In genomic region chr2:27322766-27323591, GRCh38 we compare ENCODE assay signal across 1 cellular context.
TF ChIP-seq lines count a peak whose summit lies in the region.

A gene with protein sequence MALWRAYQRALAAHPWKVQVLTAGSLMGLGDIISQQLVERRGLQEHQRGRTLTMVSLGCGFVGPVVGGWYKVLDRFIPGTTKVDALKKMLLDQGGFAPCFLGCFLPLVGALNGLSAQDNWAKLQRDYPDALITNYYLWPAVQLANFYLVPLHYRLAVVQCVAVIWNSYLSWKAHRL (minus strand): TSS chr2:27323097. CDS start chr2:27322517, 580 bp downstream.

TF ChIP-seq in HEK293, 187 proteins besides CTCF, POLR2A, EP300 and RAD21 (continued from another document and continues in another):
- TF ChIP-seq RBAK (tag by site-specific recombination; IDR thresholded peaks at IDR 0.05) (no peak), ZIC2 (tag by site-specific recombination; IDR thresholded peaks at IDR 0.05) (no peak), MZF1 (tag by site-specific recombination; IDR thresholded peaks at IDR 0.05; ENCODE audit: borderline replicate concordance) (no peak), ZNF596 (tag by site-specific recombination; IDR thresholded peaks at IDR 0.05) (no peak), ZNF549 (tag by site-specific recombination; IDR thresholded peaks at IDR 0.05) (no peak), ZNF37A (tag by site-specific recombination; IDR thresholded peaks at IDR 0.05) (no peak), SETDB1 (IDR thresholded peaks at IDR 0.05; ENCODE audit: insufficient read length, low read length) (no peak), ZNF513 (tag by site-specific recombination; IDR thresholded peaks at IDR 0.05) (no peak), PATZ1 (tag by site-specific recombination; IDR thresholded peaks at IDR 0.05) (0 out of 2 replicates have a peak, but pooled peaks have one; percentile 39), KLF9 (tag by site-specific recombination; IDR thresholded peaks at IDR 0.05; ENCODE audit: low read depth) (no peak), ZFP41 (tag by site-specific recombination; IDR thresholded peaks at IDR 0.05; ENCODE audit: borderline replicate concordance) (no peak), BCL11A (tag by site-specific recombination; IDR thresholded peaks at IDR 0.05; ENCODE audit: low read depth) (no peak), ZNF664 (tag by site-specific recombination; IDR thresholded peaks at IDR 0.05) (no peak), ZBTB1 (tag by site-specific recombination; IDR thresholded peaks at IDR 0.05) (no peak), ZBTB21 (tag by site-specific recombination; IDR thresholded peaks at IDR 0.05) (0 out of 2 replicates have a peak, but pooled peaks have one; percentile 15), ZNF416 (tag by site-specific recombination; IDR thresholded peaks at IDR 0.05) (no peak), HOXA7 (CRISPR knock-in tag; IDR thresholded peaks at IDR 0.05; ENCODE audit: borderline replicate concordance) (no peak), ZNF214 (tag by site-specific recombination; IDR thresholded peaks at IDR 0.05; ENCODE audit: borderline replicate concordance) (no peak), KLF8 (tag by site-specific recombination; IDR thresholded peaks at IDR 0.05) (peak; percentile 53), ZFHX2 (tag by site-specific recombination; conservative IDR thresholded peaks at IDR 0.05) (peak; percentile 50), ZNF768 (tag by site-specific recombination; IDR thresholded peaks at IDR 0.05) (no peak), ZNF140 (tag by site-specific recombination; IDR thresholded peaks at IDR 0.05) (no peak), ZFP3 (tag by site-specific recombination; IDR thresholded peaks at IDR 0.05; ENCODE audit: low read depth) (no peak), ZNF777 (tag by site-specific recombination; IDR thresholded peaks at IDR 0.05; ENCODE audit: borderline replicate concordance) (no peak), ZNF426 (tag by site-specific recombination; IDR thresholded peaks at IDR 0.05) (no peak), SP3 (tag by site-specific recombination; IDR thresholded peaks at IDR 0.05) (peak; percentile 69), ZFP37 (tag by site-specific recombination; IDR thresholded peaks at IDR 0.05) (no peak; the same call in 1 of the 2 replicates), ZNF184 (tag by site-specific recombination; IDR thresholded peaks at IDR 0.05) (no peak), ZNF391 (tag by site-specific recombination; IDR thresholded peaks at IDR 0.05; ENCODE audit: borderline replicate concordance, low read depth) (peak; percentile 77; the same call in 1 of the 2 replicates), ZNF701 (tag by site-specific recombination; IDR thresholded peaks at IDR 0.05) (no peak), ZNF433 (tag by site-specific recombination; IDR thresholded peaks at IDR 0.05; ENCODE audit: low read depth) (no peak), ZNF560 (tag by site-specific recombination; IDR thresholded peaks at IDR 0.05; ENCODE audit: borderline replicate concordance) (no peak), ZNF23 (tag by site-specific recombination; IDR thresholded peaks at IDR 0.05; ENCODE audit: borderline replicate concordance) (no peak), ZNF501 (tag by site-specific recombination; IDR thresholded peaks at IDR 0.05) (peak; percentile 76; the same call in 1 of the 2 replicates), ZNF670 (tag by site-specific recombination; IDR thresholded peaks at IDR 0.05; ENCODE audit: low read depth) (no peak), ZNF48 (tag by site-specific recombination; IDR thresholded peaks at IDR 0.05) (no peak), ZNF148 (tag by site-specific recombination; IDR thresholded peaks at IDR 0.05; ENCODE audit: borderline replicate concordance) (no peak), ZSCAN30 (tag by site-specific recombination; IDR thresholded peaks at IDR 0.05) (no peak), AEBP2 (tag by site-specific recombination; IDR thresholded peaks at IDR 0.05; ENCODE audit: borderline replicate concordance) (no peak), ZNF580 (tag by site-specific recombination; IDR thresholded peaks at IDR 0.05) (no peak), SCRT2 (tag by site-specific recombination; IDR thresholded peaks at IDR 0.05) (no peak), YY1 (tag by site-specific recombination; IDR thresholded peaks at IDR 0.05) (peak; percentile 49; the same call in 1 of the 2 replicates), ZNF169 (tag by site-specific recombination; IDR thresholded peaks at IDR 0.05) (no peak), REPIN1 (tag by site-specific recombination; IDR thresholded peaks at IDR 0.05; ENCODE audit: low read depth) (no peak), ZXDB (tag by site-specific recombination; IDR thresholded peaks at IDR 0.05) (peak; percentile 65), ZNF292 (tag by site-specific recombination; IDR thresholded peaks at IDR 0.05; ENCODE audit: borderline replicate concordance, low read depth) (no peak), ZNF843 (tag by site-specific recombination; IDR thresholded peaks at IDR 0.05) (no peak)
- TF ChIP-seq, protein P1, sequence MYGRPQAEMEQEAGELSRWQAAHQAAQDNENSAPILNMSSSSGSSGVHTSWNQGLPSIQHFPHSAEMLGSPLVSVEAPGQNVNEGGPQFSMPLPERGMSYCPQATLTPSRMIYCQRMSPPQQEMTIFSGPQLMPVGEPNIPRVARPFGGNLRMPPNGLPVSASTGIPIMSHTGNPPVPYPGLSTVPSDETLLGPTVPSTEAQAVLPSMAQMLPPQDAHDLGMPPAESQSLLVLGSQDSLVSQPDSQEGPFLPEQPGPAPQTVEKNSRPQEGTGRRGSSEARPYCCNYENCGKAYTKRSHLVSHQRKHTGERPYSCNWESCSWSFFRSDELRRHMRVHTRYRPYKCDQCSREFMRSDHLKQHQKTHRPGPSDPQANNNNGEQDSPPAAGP (tag by site-specific recombination; IDR thresholded peaks at IDR 0.05): peak; percentile 55
- TF ChIP-seq, protein P2, sequence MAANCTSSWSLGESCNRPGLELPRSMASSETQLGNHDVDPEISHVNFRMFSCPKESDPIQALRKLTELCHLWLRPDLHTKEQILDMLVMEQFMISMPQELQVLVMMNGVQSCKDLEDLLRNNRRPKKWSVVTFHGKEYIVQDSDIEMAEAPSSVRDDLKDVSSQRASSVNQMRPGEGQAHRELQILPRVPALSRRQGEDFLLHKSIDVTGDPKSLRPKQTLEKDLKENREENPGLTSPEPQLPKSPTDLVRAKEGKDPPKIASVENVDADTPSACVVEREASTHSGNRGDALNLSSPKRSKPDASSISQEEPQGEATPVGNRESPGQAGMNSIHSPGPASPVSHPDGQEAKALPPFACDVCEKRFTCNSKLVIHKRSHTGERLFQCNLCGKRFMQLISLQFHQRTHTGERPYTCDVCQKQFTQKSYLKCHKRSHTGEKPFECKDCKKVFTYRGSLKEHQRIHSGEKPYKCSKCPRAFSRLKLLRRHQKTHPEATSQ (tag by site-specific recombination; IDR thresholded peaks at IDR 0.05): no peak
- TF ChIP-seq, protein P3, sequence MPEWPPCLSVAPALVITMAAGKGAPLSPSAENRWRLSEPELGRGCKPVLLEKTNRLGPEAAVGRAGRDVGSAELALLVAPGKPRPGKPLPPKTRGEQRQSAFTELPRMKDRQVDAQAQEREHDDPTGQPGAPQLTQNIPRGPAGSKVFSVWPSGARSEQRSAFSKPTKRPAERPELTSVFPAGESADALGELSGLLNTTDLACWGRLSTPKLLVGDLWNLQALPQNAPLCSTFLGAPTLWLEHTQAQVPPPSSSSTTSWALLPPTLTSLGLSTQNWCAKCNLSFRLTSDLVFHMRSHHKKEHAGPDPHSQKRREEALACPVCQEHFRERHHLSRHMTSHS (tag by site-specific recombination; IDR thresholded peaks at IDR 0.05): no peak
- TF ChIP-seq, protein P4, sequence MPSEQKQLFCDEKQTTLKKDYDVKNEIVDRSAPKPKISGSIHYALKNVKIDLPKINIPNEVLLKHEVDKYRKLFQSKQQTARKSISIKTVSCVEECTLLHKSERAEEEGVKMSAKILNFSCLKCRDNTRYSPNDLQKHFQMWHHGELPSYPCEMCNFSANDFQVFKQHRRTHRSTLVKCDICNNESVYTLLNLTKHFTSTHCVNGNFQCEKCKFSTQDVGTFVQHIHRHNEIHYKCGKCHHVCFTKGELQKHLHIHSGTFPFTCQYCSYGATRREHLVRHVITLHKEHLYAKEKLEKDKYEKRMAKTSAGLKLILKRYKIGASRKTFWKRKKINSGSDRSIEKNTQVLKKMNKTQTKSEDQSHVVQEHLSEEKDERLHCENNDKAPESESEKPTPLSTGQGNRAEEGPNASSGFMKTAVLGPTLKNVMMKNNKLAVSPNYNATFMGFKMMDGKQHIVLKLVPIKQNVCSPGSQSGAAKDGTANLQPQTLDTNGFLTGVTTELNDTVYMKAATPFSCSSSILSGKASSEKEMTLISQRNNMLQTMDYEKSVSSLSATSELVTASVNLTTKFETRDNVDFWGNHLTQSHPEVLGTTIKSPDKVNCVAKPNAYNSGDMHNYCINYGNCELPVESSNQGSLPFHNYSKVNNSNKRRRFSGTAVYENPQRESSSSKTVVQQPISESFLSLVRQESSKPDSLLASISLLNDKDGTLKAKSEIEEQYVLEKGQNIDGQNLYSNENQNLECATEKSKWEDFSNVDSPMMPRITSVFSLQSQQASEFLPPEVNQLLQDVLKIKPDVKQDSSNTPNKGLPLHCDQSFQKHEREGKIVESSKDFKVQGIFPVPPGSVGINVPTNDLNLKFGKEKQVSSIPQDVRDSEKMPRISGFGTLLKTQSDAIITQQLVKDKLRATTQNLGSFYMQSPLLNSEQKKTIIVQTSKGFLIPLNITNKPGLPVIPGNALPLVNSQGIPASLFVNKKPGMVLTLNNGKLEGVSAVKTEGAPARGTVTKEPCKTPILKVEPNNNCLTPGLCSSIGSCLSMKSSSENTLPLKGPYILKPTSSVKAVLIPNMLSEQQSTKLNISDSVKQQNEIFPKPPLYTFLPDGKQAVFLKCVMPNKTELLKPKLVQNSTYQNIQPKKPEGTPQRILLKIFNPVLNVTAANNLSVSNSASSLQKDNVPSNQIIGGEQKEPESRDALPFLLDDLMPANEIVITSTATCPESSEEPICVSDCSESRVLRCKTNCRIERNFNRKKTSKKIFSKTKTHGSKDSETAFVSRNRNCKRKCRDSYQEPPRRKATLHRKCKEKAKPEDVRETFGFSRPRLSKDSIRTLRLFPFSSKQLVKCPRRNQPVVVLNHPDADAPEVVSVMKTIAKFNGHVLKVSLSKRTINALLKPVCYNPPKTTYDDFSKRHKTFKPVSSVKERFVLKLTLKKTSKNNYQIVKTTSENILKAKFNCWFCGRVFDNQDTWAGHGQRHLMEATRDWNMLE (tag by site-specific recombination; conservative IDR thresholded peaks at IDR 0.05; ENCODE audit: low read depth): 0 out of 2 replicates have a peak, but pooled peaks have one; percentile 54
